Comparison of ENCODE assay signal across 8 cellular contexts in genomic region chr16:11669380-11670146, GRCh38. TPM values are rescaled to one million over a fixed set of nuclear protein-coding genes. Genes with fewer than 3 reads are reported as not detected.
DNase-seq lines count a peak whose midpoint lies in the region; ATAC-seq and TF ChIP-seq lines count a peak whose summit lies in the region.

No MANE protein-coding gene starts in this region.

- peaks cover 72% of the 10 kb centered on the region for H3K4me1 ChIP-seq in CD4-positive, CD25-positive, alpha-beta regulatory T cell (ENCODE audit: control insufficient read depth, insufficient read depth, low read length, poor library complexity, severe bottlenecking)
- H3K4me1 ChIP-seq in BE2C: no peaks in the 10 kb centered on the region; the same call in 1 of the 2 replicates

- H3K27ac Mint-ChIP-seq in CD4-positive, CD25-positive, alpha-beta regulatory T cell: peak overlapping the region; percentile 96 to 97 (median 96)
- peak overlapping the region; percentile 86 to 96 for H3K27ac Mint-ChIP-seq in stimulated activated naive CD8-positive, alpha-beta T cell treated with anti-CD3 and anti-CD28 coated beads, Interleukin-15, amount 100 ng/mL, for 72 hours

- peaks cover 6 to 82% (median 47%) of the 10 kb centered on the region in 4 donors for H3K4me1 Mint-ChIP-seq in CD4-positive, CD25-positive, alpha-beta regulatory T cell
- H3K4me1 Mint-ChIP-seq in stimulated activated naive CD8-positive, alpha-beta T cell treated with anti-CD3 and anti-CD28 coated beads, Interleukin-15, amount 100 ng/mL, for 72 hours: peaks cover 79% of the 10 kb centered on the region

- no peaks in the 10 kb centered on the region for H3K9me3 Mint-ChIP-seq in CD4-positive, CD25-positive, alpha-beta regulatory T cell
- no peaks in the 10 kb centered on the region for H3K9me3 Mint-ChIP-seq in stimulated activated naive CD8-positive, alpha-beta T cell treated with anti-CD3 and anti-CD28 coated beads, Interleukin-15, amount 100 ng/mL, for 72 hours

- ATAC-seq in CD4-positive, CD25-positive, alpha-beta regulatory T cell (ENCODE audit: low read depth in 2 of 2): no peak
- ATAC-seq in stimulated activated naive CD8-positive, alpha-beta T cell treated with anti-CD3 and anti-CD28 coated beads, Interleukin-15, amount 100 ng/mL, for 72 hours: no peak

- no peaks in the 10 kb centered on the region for H3K9me3 ChIP-seq in CD4-positive, CD25-positive, alpha-beta regulatory T cell (ENCODE audit: control insufficient read depth in 2 of 2, low read length in 2 of 2)
- no peaks in the 10 kb centered on the region for H3K9me3 ChIP-seq in MG63
- no peaks in the 10 kb centered on the region for H3K9me3 ChIP-seq in BE2C

- in situ Hi-C loops in brain microvascular endothelial cell (cut with HindIII; ENCODE audit: low pct_ligation_motif_present, low sequenced_read_pairs): no loop called here

- peak overlapping the region; percentile 77 for H3K4me3 ChIP-seq in CD4-positive, CD25-positive, alpha-beta regulatory T cell (ENCODE audit: low read depth, low read length)
- H3K4me3 ChIP-seq in MG63: peak overlapping the region; percentile 71
- H3K4me3 ChIP-seq in brain microvascular endothelial cell (ENCODE audit: low read depth, low read length): peak overlapping the region; percentile 70
- H3K4me3 ChIP-seq in BE2C (ENCODE audit: low read depth, low read length): no peak overlapping the region

- peak overlapping the region; percentile 70 for H3K27ac ChIP-seq in CD4-positive, CD25-positive, alpha-beta regulatory T cell (ENCODE audit: insufficient read depth, low read length, poor library complexity, severe bottlenecking)
- H3K27ac ChIP-seq in brain microvascular endothelial cell: no peak overlapping the region
- H3K27ac ChIP-seq in layer of hippocampus (ENCODE audit: low read depth, low read length): peak overlapping the region; percentile 73

- TF ChIP-seq CTCF in brain microvascular endothelial cell (IDR thresholded peaks at IDR 0.05; ENCODE audit: low read depth, low read length, missing control alignments) (no peak), BE2C (IDR thresholded peaks at IDR 0.05; ENCODE audit: low read depth, low read length) (no peak)

- H3K36me3 ChIP-seq in CD4-positive, CD25-positive, alpha-beta regulatory T cell (ENCODE audit: control insufficient read depth, insufficient read depth, low read length): no peaks in the 10 kb centered on the region
- H3K36me3 ChIP-seq in MG63 (no peaks in the 10 kb centered on the region; the same call in 1 of the 2 replicates), brain microvascular endothelial cell (replicated peaks) (no peaks in the 10 kb centered on the region), BE2C (no peaks in the 10 kb centered on the region)

- peak in 1 of 3 donors; percentile 30 for DNase-seq in CD4-positive, CD25-positive, alpha-beta regulatory T cell
- DNase-seq in MG63 (peak; percentile 41), brain microvascular endothelial cell (no peak), BE2C (no peak), activated gamma-delta T cell (lab: John Stamatoyannopoulos, UW) (no peak), DMS153 treated with DMSO at 0.1 percent for 48 hours (lab: John Stamatoyannopoulos, UW; ENCODE audit: unreplicated experiment) (no peak)
- DNase-seq in stimulated activated naive CD8-positive, alpha-beta T cell treated with anti-CD3 and anti-CD28 coated beads, Interleukin-15, amount 100 ng/mL, for 72 hours: no peak

- H3K4me3 Mint-ChIP-seq in CD4-positive, CD25-positive, alpha-beta regulatory T cell: peak overlapping the region; percentile 84 to 92 (median 90)
- peak overlapping the region; percentile 85 to 91 for H3K4me3 Mint-ChIP-seq in stimulated activated naive CD8-positive, alpha-beta T cell treated with anti-CD3 and anti-CD28 coated beads, Interleukin-15, amount 100 ng/mL, for 72 hours

- H3K27me3 Mint-ChIP-seq in CD4-positive, CD25-positive, alpha-beta regulatory T cell: peaks cover 4% of the 10 kb centered on the region
- no peaks in the 10 kb centered on the region for H3K27me3 Mint-ChIP-seq in stimulated activated naive CD8-positive, alpha-beta T cell treated with anti-CD3 and anti-CD28 coated beads, Interleukin-15, amount 100 ng/mL, for 72 hours

- H3K36me3 Mint-ChIP-seq in CD4-positive, CD25-positive, alpha-beta regulatory T cell: no peaks in the 10 kb centered on the region

- H3K27me3 ChIP-seq in CD4-positive, CD25-positive, alpha-beta regulatory T cell (ENCODE audit: control insufficient read depth, insufficient read depth, low read length): no peaks in the 10 kb centered on the region
- H3K27me3 ChIP-seq in MG63 (no peaks in the 10 kb centered on the region), brain microvascular endothelial cell (replicated peaks) (no peaks in the 10 kb centered on the region), layer of hippocampus (ENCODE audit: control insufficient read depth, insufficient read depth, low read length) (no peaks in the 10 kb centered on the region), BE2C (no peaks in the 10 kb centered on the region)

RNA-seq across cellular contexts. Expression of gene SNN, which starts 1.3 kb away (rescaled TPM):
- 27.5 TPM for total RNA-seq in CD4-positive, CD25-positive, alpha-beta regulatory T cell
- polyA plus RNA-seq in CD4-positive, CD25-positive, alpha-beta regulatory T cell: 10 to 100 TPM; 14.5 to 31.2 (median 23.8) TPM
- 11.8 and 18.8 TPM in 2 replicates for total RNA-seq in MG63 (2014; rRNA removed; shearing (Covaris generic); ENCODE audit: low replicate concordance)
- 10.0 TPM for polyA plus RNA-seq in BE2C (2012; ENCODE audit: insufficient read depth, insufficient read length, low read depth)
